Comparison of ENCODE assay signal across 15 cellular contexts in genomic region chr3:18236726-18237125, GRCh38.
"Had no signal": no experiment of that assay in that cellular context is flagged by ENCODE, and none has a peak within 500 bp of the region (broad histone marks: within the 10 kb centered on the region; RNA-seq: fewer than 3 reads in every experiment).

No MANE protein-coding gene starts in this region.

- H3K36me3 ChIP-seq: left lung, prostate gland, vagina had no signal

- H3K9me3 Mint-ChIP-seq: activated T-helper 1 cell treated with anti-CD3 and anti-CD28 coated beads, Interleukin-12 subunit alpha, Interleukin-12 subunit beta, Interleukin-2, Interleukin-4 antibody, amounts not matched to agents 30 ng/mL and 10 ng/mL and 1 ng/mL, durations not matched to agents 14 hours and 24 hours and 36 hours; stimulated activated naive CD8-positive, alpha-beta T cell treated with anti-CD3 and anti-CD28 coated beads, Interleukin-15, amount 100 ng/mL, for 72 hours had no signal

- H3K4me1 ChIP-seq: left lung, prostate gland, vagina had no signal

- H3K9me3 ChIP-seq: left lung, prostate gland, vagina had no signal

- H3K4me1 Mint-ChIP-seq: stimulated activated naive CD8-positive, alpha-beta T cell treated with anti-CD3 and anti-CD28 coated beads, Interleukin-15, amount 100 ng/mL, for 72 hours; T-helper 17 cell had no signal

- H3K27ac ChIP-seq: left lung, prostate gland, vagina, VCaP had no signal

- DNase-seq: activated CD4-positive, alpha-beta T cell treated with anti-CD3 and anti-CD28 coated beads, Interleukin-2, amount 50 U/mL, for 48 hours; activated gamma-delta T cell treated with Interleukin-2 at 50 U/mL for 16 hours; activated T-cell treated with anti-CD3 and anti-CD28 coated beads for 4 hours; hypothalamus; left lung; right cardiac atrium; stimulated activated CD4-positive, alpha-beta T cell treated with anti-CD3 and anti-CD28 coated beads, Interleukin-2, amount 100 ng/mL, for 48 hours; T-helper 17 cell; trophoblast cell had no signal

- H3K27me3 Mint-ChIP-seq: stimulated activated naive CD8-positive, alpha-beta T cell treated with anti-CD3 and anti-CD28 coated beads, Interleukin-15, amount 100 ng/mL, for 72 hours had no signal

- H3K27me3 ChIP-seq: vagina had no signal

- H3K27ac Mint-ChIP-seq: activated naive CD8-positive, alpha-beta T cell; activated T-helper 1 cell treated with anti-CD3 and anti-CD28 coated beads, Interleukin-12 subunit alpha, Interleukin-12 subunit beta, Interleukin-2, Interleukin-4 antibody, amounts not matched to agents 30 ng/mL and 10 ng/mL and 1 ng/mL, durations not matched to agents 14 hours and 24 hours and 36 hours; stimulated activated naive CD8-positive, alpha-beta T cell treated with anti-CD3 and anti-CD28 coated beads, Interleukin-15, amount 100 ng/mL, for 72 hours; T-helper 17 cell had no signal

- H3K4me3 Mint-ChIP-seq: activated naive CD8-positive, alpha-beta T cell; activated T-helper 1 cell treated with anti-CD3 and anti-CD28 coated beads, Interleukin-12 subunit alpha, Interleukin-12 subunit beta, Interleukin-2, Interleukin-4 antibody, amounts not matched to agents 30 ng/mL and 10 ng/mL and 1 ng/mL, durations not matched to agents 14 hours and 24 hours and 36 hours; stimulated activated naive CD8-positive, alpha-beta T cell treated with anti-CD3 and anti-CD28 coated beads, Interleukin-15, amount 100 ng/mL, for 72 hours; T-helper 17 cell had no signal

- ATAC-seq: left lung, right cardiac atrium, T-helper 17 cell had no signal

- H3K36me3 Mint-ChIP-seq: activated naive CD8-positive, alpha-beta T cell had no signal

- H3K4me3 ChIP-seq: left lung, prostate gland, vagina had no signal
